In genomic region chr1:39902121-39902807, GRCh38 we compare ENCODE assay signal across 8 cellular contexts. TPM values are rescaled to one million over a fixed set of nuclear protein-coding genes. Genes with fewer than 3 reads are reported as not detected.
A peak's percentile ranks its signal among the peaks of the same experiment; 100 is the strongest.
DNase-seq lines count a peak whose midpoint lies in the region; ATAC-seq lines count a peak whose summit lies in the region.

No MANE protein-coding gene starts in this region.

- H3K4me3 Mint-ChIP-seq in activated CD8-positive, alpha-beta T cell treated with anti-CD3 and anti-CD28 coated beads, Interleukin-2, amount 10 ng/mL, durations not matched to agents 7 days and 5 days: peak overlapping the region; percentile 72

- no peaks in the 10 kb centered on the region for H3K36me3 ChIP-seq in endocrine pancreas (ENCODE audit: control insufficient read depth, insufficient read depth, low read length)

- H3K36me3 Mint-ChIP-seq in activated CD8-positive, alpha-beta T cell treated with anti-CD3 and anti-CD28 coated beads, Interleukin-2, amount 10 ng/mL, durations not matched to agents 7 days and 5 days (ENCODE audit: low read depth): no peaks in the 10 kb centered on the region

- H3K9ac ChIP-seq in endocrine pancreas (ENCODE audit: control insufficient read depth, insufficient read depth, low read length): peak overlapping the region; percentile 32

- no peaks in the 10 kb centered on the region for H3K9me3 ChIP-seq in endocrine pancreas (ENCODE audit: control insufficient read depth, low read length)

- DNase-seq in DMS 273 (lab: John Stamatoyannopoulos, UW; ENCODE audit: unreplicated experiment) (peak; percentile 100), DMS 273 treated with DMSO at 0.1 percent for 48 hours (lab: John Stamatoyannopoulos, UW) (no peak), NCI-H510A treated with DMSO at 0.1 percent for 48 hours (lab: John Stamatoyannopoulos, UW) (peak; percentile 100), midbrain (lab: John Stamatoyannopoulos, UW) (peak; percentile 54)
- peak; percentile 70 for DNase-seq in activated CD8-positive, alpha-beta T cell treated with anti-CD3 and anti-CD28 coated beads, Interleukin-2, amount 10 ng/mL, durations not matched to agents 7 days and 5 days
- peak; percentile 37 for DNase-seq in stimulated activated CD8-positive, alpha-beta memory T cell treated with anti-CD3 and anti-CD28 coated beads, Interleukin-4, amount 100 ng/mL, for 24 hours (ENCODE audit: low read depth)

- H3K4me1 Mint-ChIP-seq in activated CD8-positive, alpha-beta T cell treated with anti-CD3 and anti-CD28 coated beads, Interleukin-2, amount 10 ng/mL, durations not matched to agents 7 days and 5 days (ENCODE audit: low read depth): peaks cover 6% of the 10 kb centered on the region

- POLR2A ChIA-PET in activated CD8-positive, alpha-beta T cell treated with anti-CD3 and anti-CD28 coated beads, Interleukin-2, amount 10 ng/mL, durations not matched to agents 7 days and 5 days (lab: Charles Lee): interaction anchor here (1.0 to 1.2 kb wide), 2 partner anchors 18 to 85 kb away, joined by 3 to 4 read pairs; no protein-coding TSS in a partner anchor

- H3K4me3 ChIP-seq in endocrine pancreas (ENCODE audit: control insufficient read depth, insufficient read depth, low read length): no peak overlapping the region

- CTCF ChIA-PET in activated CD8-positive, alpha-beta T cell treated with anti-CD3 and anti-CD28 coated beads, Interleukin-2, amount 10 ng/mL, durations not matched to agents 7 days and 5 days (lab: Charles Lee): interaction anchor here (0.6 to 4.3 kb wide), 41 partner anchors 9 to 631 kb away, joined by 3 to 42 read pairs (median 4); partner anchors contain the start of genes BMP8B and TRIT1

- no peaks in the 10 kb centered on the region for H3K27me3 ChIP-seq in endocrine pancreas (ENCODE audit: control insufficient read depth, insufficient read depth, low read length)

- ATAC-seq in HG03039 (IDR thresholded peaks at IDR 0.05; ENCODE audit: unreplicated experiment): peak; percentile 49
- peak; percentile 79 for ATAC-seq in activated CD8-positive, alpha-beta T cell treated with anti-CD3 and anti-CD28 coated beads, Interleukin-2, amount 10 ng/mL, durations not matched to agents 7 days and 5 days

- H3K9me3 Mint-ChIP-seq in activated CD8-positive, alpha-beta T cell treated with anti-CD3 and anti-CD28 coated beads, Interleukin-2, amount 10 ng/mL, durations not matched to agents 7 days and 5 days (ENCODE audit: insufficient read depth): no peaks in the 10 kb centered on the region

- peaks cover 54% of the 10 kb centered on the region for H3K27me3 Mint-ChIP-seq in activated CD8-positive, alpha-beta T cell treated with anti-CD3 and anti-CD28 coated beads, Interleukin-2, amount 10 ng/mL, durations not matched to agents 7 days and 5 days (ENCODE audit: low read depth)

- no peaks in the 10 kb centered on the region for H3K4me1 ChIP-seq in endocrine pancreas (ENCODE audit: control insufficient read depth, insufficient read depth, low read length)

- no peak overlapping the region for H3K27ac Mint-ChIP-seq in activated CD8-positive, alpha-beta T cell treated with anti-CD3 and anti-CD28 coated beads, Interleukin-2, amount 10 ng/mL, durations not matched to agents 7 days and 5 days

RNA-seq across cellular contexts. Expression of gene MYCL, which starts 0.5 kb away (rescaled TPM):
- not detected for total RNA-seq in activated CD8-positive, alpha-beta T cell treated with anti-CD3 and anti-CD28 coated beads, Interleukin-2, amount 10 ng/mL, durations not matched to agents 7 days and 5 days

RNA-seq across cellular contexts. Expression of gene TRIT1, which starts 19.0 kb away (rescaled TPM):
- 10 to 100 TPM; 18.2 to 18.8 TPM for total RNA-seq in activated CD8-positive, alpha-beta T cell treated with anti-CD3 and anti-CD28 coated beads, Interleukin-2, amount 10 ng/mL, durations not matched to agents 7 days and 5 days

RNA-seq across cellular contexts. Expression of gene MFSD2A, which starts 52.7 kb away (rescaled TPM):
- total RNA-seq in activated CD8-positive, alpha-beta T cell treated with anti-CD3 and anti-CD28 coated beads, Interleukin-2, amount 10 ng/mL, durations not matched to agents 7 days and 5 days: 1 to 10 TPM; 4.1 TPM
